In genomic region chr19:50383852-50384684, GRCh38 we compare ENCODE assay signal across 8 cellular contexts. TPM values are rescaled to one million over a fixed set of nuclear protein-coding genes. Genes with fewer than 3 reads are reported as not detected.
DNase-seq lines count a peak whose midpoint lies in the region; ATAC-seq lines count a peak whose summit lies in the region.

POLD1 (plus strand) TSS chr19:50384347; CDS start chr19:50398852, 14,505 bp downstream.

- ATAC-seq in GM19351 (IDR thresholded peaks at IDR 0.05; ENCODE audit: unreplicated experiment) (peak; percentile 81), HG03521 (IDR thresholded peaks at IDR 0.05; ENCODE audit: unreplicated experiment) (peak; percentile 85), left lobe of liver (peak; percentile 96)

- peak within 1 kb of the TSS; percentile 85 for H3K27ac ChIP-seq in BLaER1

- H3K4me2 ChIP-seq in BLaER1 = peak within 1 kb of the TSS; percentile 90

- DNase-seq in NCI-H748 (lab: John Stamatoyannopoulos, UW; ENCODE audit: unreplicated experiment) (peak; percentile 99), dedifferentiated amniotic fluid mesenchymal stem cell (ENCODE audit: extremely low spot score) (peak; percentile 91), left lobe of liver (ENCODE audit: low spot score) (peak; percentile 99)
- peak; percentile 99 for DNase-seq in activated CD4-positive, alpha-beta T cell treated with anti-CD3 and anti-CD28 coated beads, Interleukin-2, amount 50 U/mL, for 1 hour
- DNase-seq in stimulated activated CD4-positive, alpha-beta T cell treated with anti-CD3 and anti-CD28 coated beads, Interleukin-2, amount 100 ng/mL, for 4 hours (ENCODE audit: low read depth) = peak; percentile 99

- H3K4me3 ChIP-seq in BLaER1 = peak within 1 kb of the TSS; percentile 72

- peaks cover 62% of the 10 kb centered on the region for H4K20me1 ChIP-seq in BLaER1

- peaks cover 77% of the 10 kb centered on the region for H3K36me3 ChIP-seq in BLaER1

- H3K4me1 ChIP-seq in BLaER1 = peaks cover 34% of the 10 kb centered on the region

- H3K9me3 ChIP-seq in BLaER1 = no peaks in the 10 kb centered on the region

- peak within 1 kb of the TSS; percentile 82 for H3K9ac ChIP-seq in BLaER1

- H3K27me3 ChIP-seq in BLaER1 = no peaks in the 10 kb centered on the region

RNA-seq across cellular contexts. Expression of gene POLD1, which starts in this region (rescaled TPM):
- 8.2 TPM for total RNA-seq in left lobe of liver

Comparison
In these comparisons a context has a peak if more than half of its experiments do, and no peak if none do; other contexts are left out.
1. Peak in every context shown above with its lines: DNase-seq, ATAC-seq, H3K4me3 ChIP-seq and H3K27ac ChIP-seq.